Comparison of ENCODE assay signal across 30 cellular contexts in the genomic region with DNA sequence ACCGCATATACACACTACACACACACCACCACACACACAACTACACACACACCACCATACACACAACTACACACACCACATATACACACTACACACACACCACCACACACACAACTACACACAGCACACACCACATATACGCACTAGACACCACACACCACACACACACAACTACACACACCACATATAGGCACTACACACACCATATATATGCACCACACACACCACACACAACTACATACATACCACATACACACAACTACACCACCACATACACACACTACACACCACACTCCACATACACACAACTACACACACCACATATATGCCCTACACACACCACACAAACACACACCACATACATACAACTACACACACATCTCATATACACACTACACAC.
"Had no signal": no experiment of that assay in that cellular context is flagged by ENCODE, and none has a peak within 500 bp of the region (broad histone marks: within the 10 kb centered on the region; RNA-seq: fewer than 3 reads in every experiment).

No MANE protein-coding gene starts in this region.

- ATAC-seq: activated naive CD4-positive, alpha-beta T cell treated with anti-CD3 and anti-CD28 coated beads, Interleukin-2, amount 50 U/mL, for 72 hours; PC-3 had no signal

- H3K27me3 ChIP-seq: adrenal gland, Peyer's patch, SJSA1 had no signal

- DNase-seq: activated CD4-positive, alpha-beta T cell treated with anti-CD3 and anti-CD28 coated beads, Interleukin-2, amount 10 ng/mL, durations not matched to agents 24 days and 14 days; activated CD4-positive, alpha-beta T cell treated with anti-CD3 and anti-CD28 coated beads, Interleukin-2, amount 50 U/mL, for 4 hours; activated CD8-positive, alpha-beta T cell treated with anti-CD3 and anti-CD28 coated beads for 36 hours; activated gamma-delta T cell; activated naive CD4-positive, alpha-beta T cell treated with Interleukin-2 at 50 U/mL for 16 hours; activated T-cell treated with anti-CD3 and anti-CD28 coated beads, Interleukin-2, amount 50 U/mL, for 1 hour; Karpas-422; NCI-H1048; NCI-H1105 treated with DMSO at 0.1 percent for 48 hours; NCI-H1436; NCI-H1694; NCI-H1930; NCI-H2081 treated with DMSO at 0.1 percent for 48 hours; NCI-H510A; NCI-H748 treated with DMSO at 0.1 percent for 48 hours; NK-92 treated with Interleukin-12 subunit alpha and Interleukin-12 subunit beta, amount 100 ng/mL, for 24 hours; PC-3; Peyer's patch; RPMI8226; SHP77 treated with DMSO at 0.1 percent for 48 hours; SK-N-SH had no signal

- H3K9ac ChIP-seq: SK-N-SH had no signal

- H3K9me3 Mint-ChIP-seq: activated CD4-positive, alpha-beta T cell treated with anti-CD3 and anti-CD28 coated beads, Interleukin-2, amount 10 ng/mL, durations not matched to agents 24 days and 14 days; central memory CD8-positive, alpha-beta T cell had no signal

- H3K27me3 Mint-ChIP-seq: activated CD4-positive, alpha-beta T cell treated with anti-CD3 and anti-CD28 coated beads, Interleukin-2, amount 10 ng/mL, durations not matched to agents 24 days and 14 days; activated CD8-positive, alpha-beta T cell treated with anti-CD3 and anti-CD28 coated beads for 36 hours; brain; central memory CD8-positive, alpha-beta T cell had no signal

- H3K36me3 ChIP-seq: adrenal gland, Peyer's patch, SJSA1 had no signal

- H3K4me3 ChIP-seq: adrenal gland, Peyer's patch, SJSA1 had no signal

- H3K27ac Mint-ChIP-seq: activated CD4-positive, alpha-beta T cell treated with anti-CD3 and anti-CD28 coated beads, Interleukin-2, amount 10 ng/mL, durations not matched to agents 24 days and 14 days; activated CD8-positive, alpha-beta T cell treated with anti-CD3 and anti-CD28 coated beads for 36 hours; activated naive CD4-positive, alpha-beta T cell treated with anti-CD3 and anti-CD28 coated beads, Interleukin-2, amount 50 U/mL, for 72 hours; activated T-helper 2 cell treated with anti-CD3 and anti-CD28 coated beads, Interferon-gamma antibody, Interleukin-2, Interleukin-4, amounts not matched to agents 10 μg/mL and 5 μg/mL and 100 μg/mL, durations not matched to agents 14 hours and 24 hours and 36 hours; brain; T-helper 1 cell treated with Interleukin-12 subunit alpha and Interleukin-12 subunit beta and Interleukin-4 antibody, amounts not matched to agents 30 μg/mL and 1 μg/mL, for 36 hours; T-helper 2 cell treated with Interferon-gamma antibody and Interleukin-4, amounts not matched to agents 5 μg/mL and 100 μg/mL, for 36 hours had no signal

- H3K4me3 Mint-ChIP-seq: activated CD4-positive, alpha-beta T cell treated with anti-CD3 and anti-CD28 coated beads, Interleukin-2, amount 10 ng/mL, durations not matched to agents 24 days and 14 days; activated CD8-positive, alpha-beta T cell treated with anti-CD3 and anti-CD28 coated beads for 36 hours; brain; central memory CD8-positive, alpha-beta T cell; T-helper 1 cell treated with Interleukin-12 subunit alpha and Interleukin-12 subunit beta and Interleukin-4 antibody, amounts not matched to agents 30 μg/mL and 1 μg/mL, for 36 hours; T-helper 2 cell treated with Interferon-gamma antibody and Interleukin-4, amounts not matched to agents 5 μg/mL and 100 μg/mL, for 36 hours had no signal

- FAIRE-seq: TTC549 had no signal

- H3K4me1 Mint-ChIP-seq: activated CD4-positive, alpha-beta T cell treated with anti-CD3 and anti-CD28 coated beads, Interleukin-2, amount 10 ng/mL, durations not matched to agents 24 days and 14 days; central memory CD8-positive, alpha-beta T cell had no signal

- H3K4me2 ChIP-seq: SK-N-SH had no signal

- H3K27ac ChIP-seq: adrenal gland, SJSA1 had no signal

- H3K9me3 ChIP-seq: adrenal gland, Peyer's patch, SJSA1 had no signal
